Comparison of ENCODE assay signal across 8 cellular contexts in the genomic region with DNA sequence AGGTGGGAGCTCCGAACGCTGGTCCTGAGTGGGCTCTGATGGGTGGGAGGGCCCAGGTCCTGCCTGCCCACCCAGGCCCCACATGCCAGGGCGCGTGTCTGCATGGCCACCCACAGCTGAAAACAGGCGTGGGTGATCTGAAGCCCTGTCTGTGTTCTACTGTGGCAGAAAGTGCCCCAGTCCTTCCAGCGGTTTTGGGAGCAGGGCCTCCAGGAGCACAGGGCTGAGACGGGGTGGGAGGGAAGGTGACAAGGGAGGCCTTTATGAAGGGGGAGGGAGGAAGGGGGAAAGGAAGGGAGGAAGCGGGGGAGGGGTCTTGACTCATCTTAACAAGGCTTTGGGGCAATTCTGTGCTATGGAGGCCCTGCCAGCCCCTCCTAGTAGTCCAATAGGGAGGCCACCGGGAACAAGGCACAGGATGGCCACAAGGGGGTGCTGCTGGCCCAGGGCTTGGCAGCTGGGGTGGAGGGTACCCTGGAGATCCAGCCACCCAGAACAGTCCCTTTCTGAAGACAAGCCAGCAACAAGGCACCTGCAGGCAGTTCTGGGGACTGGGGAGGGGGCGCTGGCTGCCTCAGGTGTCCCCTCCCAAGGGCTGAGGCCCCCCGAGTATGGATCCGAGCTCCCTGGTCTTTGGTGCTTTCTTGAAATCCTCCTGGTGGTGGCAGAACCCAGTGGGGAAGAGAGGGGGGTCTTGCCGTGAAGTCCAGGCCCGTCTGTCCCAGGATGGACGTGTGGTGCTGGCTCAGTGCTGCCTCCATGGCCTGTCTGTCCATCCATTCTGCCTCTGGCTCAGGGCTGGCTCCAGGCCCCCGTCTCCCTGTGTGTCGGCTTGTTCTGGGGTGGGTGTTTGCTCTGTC. TPM values are rescaled to one million over a fixed set of nuclear protein-coding genes. Genes with fewer than 3 reads are reported as not detected.
DNase-seq lines count a peak whose midpoint lies in the region; ATAC-seq, FAIRE-seq and TF ChIP-seq lines count a peak whose summit lies in the region.

No MANE protein-coding gene starts in this region.

- CTCF ChIA-PET in activated CD4-positive, alpha-beta memory T cell treated with anti-CD3 and anti-CD28 coated beads, Interleukin-2, amount 10 ng/mL, durations not matched to agents 7 days and 5 days (lab: Charles Lee): interaction anchor here (0.8 to 11.4 kb wide), 19 partner anchors 10 to 215 kb away, joined by 3 to 295 read pairs (median 4); partner anchors contain the start of gene BEST1

- peak; percentile 87 for DNase-seq in AG20443 (ENCODE audit: low spot score)
- DNase-seq in H54 (ENCODE audit: insufficient read length, low spot score): peak; percentile 93
- DNase-seq in NCI-H748 (lab: John Stamatoyannopoulos, UW; ENCODE audit: unreplicated experiment): peak; percentile 68
- peak; percentile 79 for DNase-seq in activated CD4-positive, alpha-beta memory T cell treated with anti-CD3 and anti-CD28 coated beads, Interleukin-2, amount 10 ng/mL, durations not matched to agents 7 days and 5 days
- DNase-seq in ecto neural progenitor cell (ENCODE audit: low spot score): peak; percentile 90
- peak; percentile 81 for DNase-seq in medulla oblongata (ENCODE audit: extremely low spot score)
- DNase-seq in stimulated activated CD8-positive, alpha-beta memory T cell treated with anti-CD3 and anti-CD28 coated beads, Interleukin-15, amount 100 ng/mL, for 24 hours (ENCODE audit: low read depth): peak; percentile 56

- peaks cover 4% of the 10 kb centered on the region for H3K4me1 Mint-ChIP-seq in activated CD4-positive, alpha-beta memory T cell treated with anti-CD3 and anti-CD28 coated beads, Interleukin-2, amount 10 ng/mL, durations not matched to agents 7 days and 5 days

- no peak for TF ChIP-seq POLR2A in H54 (IDR thresholded peaks at IDR 0.05; ENCODE audit: low read depth, low read length)

- POLR2A ChIA-PET in activated CD4-positive, alpha-beta memory T cell treated with anti-CD3 and anti-CD28 coated beads, Interleukin-2, amount 10 ng/mL, durations not matched to agents 7 days and 5 days (lab: Charles Lee): interaction anchor here (0.7 to 2.4 kb wide), 5 partner anchors 69 to 211 kb away, joined by 3 to 16 read pairs (median 3); partner anchors contain the start of genes FADS2, FEN1 and FTH1

- ATAC-seq in HG02588 (IDR thresholded peaks at IDR 0.05; ENCODE audit: unreplicated experiment): no peak

- H3K36me3 Mint-ChIP-seq in activated CD4-positive, alpha-beta memory T cell treated with anti-CD3 and anti-CD28 coated beads, Interleukin-2, amount 10 ng/mL, durations not matched to agents 7 days and 5 days (ENCODE audit: low read depth): no peaks in the 10 kb centered on the region

- H3K27ac Mint-ChIP-seq in activated CD4-positive, alpha-beta memory T cell treated with anti-CD3 and anti-CD28 coated beads, Interleukin-2, amount 10 ng/mL, durations not matched to agents 7 days and 5 days: no peak overlapping the region

- no peak for FAIRE-seq in H54 (lab: Jason Lieb, UNC)

- H3K4me3 Mint-ChIP-seq in activated CD4-positive, alpha-beta memory T cell treated with anti-CD3 and anti-CD28 coated beads, Interleukin-2, amount 10 ng/mL, durations not matched to agents 7 days and 5 days: no peak overlapping the region

- no peaks in the 10 kb centered on the region for H3K27me3 Mint-ChIP-seq in activated CD4-positive, alpha-beta memory T cell treated with anti-CD3 and anti-CD28 coated beads, Interleukin-2, amount 10 ng/mL, durations not matched to agents 7 days and 5 days

- no peaks in the 10 kb centered on the region for H3K9me3 Mint-ChIP-seq in activated CD4-positive, alpha-beta memory T cell treated with anti-CD3 and anti-CD28 coated beads, Interleukin-2, amount 10 ng/mL, durations not matched to agents 7 days and 5 days

RNA-seq across cellular contexts. Expression of gene FADS3, which starts 6.3 kb away (rescaled TPM):
- total RNA-seq in activated CD4-positive, alpha-beta memory T cell treated with anti-CD3 and anti-CD28 coated beads, Interleukin-2, amount 10 ng/mL, durations not matched to agents 7 days and 5 days: 1 to 10 TPM; 5.2 to 5.4 TPM

RNA-seq across cellular contexts. Expression of gene RAB3IL1, which starts 19.7 kb away (rescaled TPM):
- total RNA-seq in activated CD4-positive, alpha-beta memory T cell treated with anti-CD3 and anti-CD28 coated beads, Interleukin-2, amount 10 ng/mL, durations not matched to agents 7 days and 5 days: not detected

RNA-seq across cellular contexts. Expression of gene BEST1, which starts 52.5 kb away (rescaled TPM):
- total RNA-seq in activated CD4-positive, alpha-beta memory T cell treated with anti-CD3 and anti-CD28 coated beads, Interleukin-2, amount 10 ng/mL, durations not matched to agents 7 days and 5 days: under 1 TPM; 0.25 to 0.30 TPM
